ENCODE assay signal across 1 cellular context in the genomic region with DNA sequence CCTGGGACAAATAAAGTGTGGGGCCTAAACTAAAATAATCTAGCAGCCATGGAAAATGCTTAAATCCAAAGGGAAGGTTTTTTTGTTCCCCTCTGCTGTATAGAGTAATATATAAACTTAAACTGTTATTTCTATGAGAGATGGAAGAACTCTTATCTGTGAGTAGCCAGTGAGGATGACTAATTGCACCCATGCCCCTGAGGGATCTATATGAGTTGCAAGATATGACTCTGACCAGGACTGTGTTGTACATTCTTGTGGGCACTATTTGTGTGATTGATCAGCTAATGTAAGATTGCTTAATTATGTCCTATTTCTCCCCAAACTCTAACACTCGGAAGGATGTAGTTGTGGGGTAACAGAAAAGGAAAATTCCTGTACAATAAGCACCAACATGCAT.
TF ChIP-seq lines count a peak whose summit lies in the region.

No MANE protein-coding gene starts in this region.

TF ChIP-seq in IMR-90, 13 proteins besides CTCF, POLR2A, EP300 and RAD21:
- no peak for TF ChIP-seq SMC3 (IDR thresholded peaks at IDR 0.05; ENCODE audit: low read depth, low read length)
- TF ChIP-seq MAFK (IDR thresholded peaks at IDR 0.05; ENCODE audit: low read depth, low read length) = no peak
- no peak for TF ChIP-seq CEBPB (IDR thresholded peaks at IDR 0.05; ENCODE audit: low read depth, low read length)
- TF ChIP-seq RCOR1 (IDR thresholded peaks at IDR 0.05; ENCODE audit: insufficient replicate concordance, low read length) = no peak
- no peak for TF ChIP-seq NFE2L2 (IDR thresholded peaks at IDR 0.05; ENCODE audit: low read depth, low read length)
- no peak for TF ChIP-seq FOS (IDR thresholded peaks at IDR 0.05; ENCODE audit: low read depth, low read length)
- TF ChIP-seq MXI1 (IDR thresholded peaks at IDR 0.05; ENCODE audit: borderline replicate concordance, low read depth, low read length) = no peak
- no peak for TF ChIP-seq RFX5 (IDR thresholded peaks at IDR 0.05; ENCODE audit: low read depth, low read length)
- TF ChIP-seq, protein P1, sequence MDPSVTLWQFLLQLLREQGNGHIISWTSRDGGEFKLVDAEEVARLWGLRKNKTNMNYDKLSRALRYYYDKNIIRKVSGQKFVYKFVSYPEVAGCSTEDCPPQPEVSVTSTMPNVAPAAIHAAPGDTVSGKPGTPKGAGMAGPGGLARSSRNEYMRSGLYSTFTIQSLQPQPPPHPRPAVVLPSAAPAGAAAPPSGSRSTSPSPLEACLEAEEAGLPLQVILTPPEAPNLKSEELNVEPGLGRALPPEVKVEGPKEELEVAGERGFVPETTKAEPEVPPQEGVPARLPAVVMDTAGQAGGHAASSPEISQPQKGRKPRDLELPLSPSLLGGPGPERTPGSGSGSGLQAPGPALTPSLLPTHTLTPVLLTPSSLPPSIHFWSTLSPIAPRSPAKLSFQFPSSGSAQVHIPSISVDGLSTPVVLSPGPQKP (IDR thresholded peaks at IDR 0.05; ENCODE audit: borderline replicate concordance, low read depth, low read length) = no peak
- no peak for TF ChIP-seq CHD1 (IDR thresholded peaks at IDR 0.05; ENCODE audit: low read depth, low read length)
- no peak for TF ChIP-seq BHLHE40 (IDR thresholded peaks at IDR 0.05; ENCODE audit: low read depth, low read length)
- TF ChIP-seq, protein P2, sequence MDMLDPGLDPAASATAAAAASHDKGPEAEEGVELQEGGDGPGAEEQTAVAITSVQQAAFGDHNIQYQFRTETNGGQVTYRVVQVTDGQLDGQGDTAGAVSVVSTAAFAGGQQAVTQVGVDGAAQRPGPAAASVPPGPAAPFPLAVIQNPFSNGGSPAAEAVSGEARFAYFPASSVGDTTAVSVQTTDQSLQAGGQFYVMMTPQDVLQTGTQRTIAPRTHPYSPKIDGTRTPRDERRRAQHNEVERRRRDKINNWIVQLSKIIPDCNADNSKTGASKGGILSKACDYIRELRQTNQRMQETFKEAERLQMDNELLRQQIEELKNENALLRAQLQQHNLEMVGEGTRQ (IDR thresholded peaks at IDR 0.05; ENCODE audit: low read depth, low read length) = no peak
- TF ChIP-seq MAZ (IDR thresholded peaks at IDR 0.05; ENCODE audit: borderline replicate concordance, low read depth, low read length) = no peak
TF ChIP-seq in IMR-90: peak in this region for 0.
